In the genomic region with DNA sequence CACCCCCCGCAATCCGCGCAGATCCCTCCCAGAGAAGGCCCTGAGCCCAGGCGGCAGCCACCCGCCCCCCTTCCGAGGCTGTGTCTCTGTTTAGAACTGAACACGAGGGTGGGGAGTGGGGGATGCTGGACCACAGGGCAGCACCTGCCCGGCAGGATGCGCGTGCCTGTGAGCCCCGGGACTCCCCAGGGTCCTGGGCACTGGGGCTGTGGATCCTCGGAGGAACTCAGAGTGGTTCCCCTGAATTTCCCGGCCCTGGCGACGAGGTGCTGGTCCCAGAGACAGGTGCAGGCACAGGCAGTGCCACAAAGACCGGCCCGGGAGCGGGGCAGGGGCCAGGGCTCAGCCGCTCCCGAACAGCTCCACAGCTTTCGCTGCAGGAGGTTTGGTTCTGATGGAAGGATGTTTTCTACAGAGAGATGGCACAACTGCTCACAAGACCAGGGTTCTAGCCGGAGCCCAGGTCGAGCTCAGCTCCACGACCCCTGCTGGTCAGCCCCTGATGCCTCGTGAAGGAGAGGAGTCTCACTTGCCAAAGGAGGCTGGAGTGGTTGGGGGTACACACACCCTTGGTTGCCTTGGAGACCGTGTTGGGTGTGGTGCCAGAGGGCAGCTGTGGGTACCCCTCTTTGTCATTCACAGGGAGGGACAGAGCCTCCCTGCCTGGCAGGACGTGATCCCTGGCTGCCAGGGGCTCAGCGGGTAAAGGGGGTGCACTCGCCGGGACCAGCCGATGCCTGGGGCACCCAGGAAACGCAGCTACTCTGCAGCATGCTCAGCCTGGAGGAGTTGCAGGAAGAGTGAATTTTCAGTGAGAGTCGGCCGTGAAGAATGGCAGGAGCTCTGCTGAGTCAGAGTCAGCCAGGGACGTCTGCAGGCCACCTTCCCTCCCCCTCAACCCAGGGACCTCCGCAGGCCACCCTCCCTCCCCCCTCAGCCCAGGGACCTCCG, we compare ENCODE assay signal across 9 cellular contexts. TPM values are rescaled to one million over a fixed set of nuclear protein-coding genes. Genes with fewer than 3 reads are reported as not detected.
DNase-seq lines count a peak whose midpoint lies in the region; ATAC-seq and TF ChIP-seq lines count a peak whose summit lies in the region.
"Had no signal": no experiment of that assay in that cellular context is flagged by ENCODE, and none has a peak within 500 bp of the region (broad histone marks: within the 10 kb centered on the region; RNA-seq: fewer than 3 reads in every experiment).

No MANE protein-coding gene starts in this region.

- no peaks in the 10 kb centered on the region for H3K9me3 Mint-ChIP-seq in activated T-cell treated with anti-CD3 and anti-CD28 coated beads, Interleukin-2, amount 50 U/mL, for 72 hours
- H3K9me3 Mint-ChIP-seq: nephron had no signal

- H3K27ac ChIP-seq in iPS-18a (ENCODE audit: low read length) (no peak overlapping the region), stomach (peak overlapping the region in 2 of 5 donors; percentile 5 to 7)

- no peaks in the 10 kb centered on the region for H3K36me3 Mint-ChIP-seq in activated T-cell treated with anti-CD3 and anti-CD28 coated beads, Interleukin-2, amount 50 U/mL, for 72 hours (ENCODE audit: insufficient read depth in 2 of 2)

- ATAC-seq in activated T-cell treated with anti-CD3 and anti-CD28 coated beads, Interleukin-2, amount 50 U/mL, for 72 hours (replicated peaks in 1 of 2), result peak; percentile 26 to 50
- ATAC-seq in GM21717 (IDR thresholded peaks at IDR 0.05; ENCODE audit: unreplicated experiment) (no peak), HG03159 (IDR thresholded peaks at IDR 0.05; ENCODE audit: unreplicated experiment) (no peak), HG03175 (IDR thresholded peaks at IDR 0.05; ENCODE audit: unreplicated experiment) (no peak)

- TF ChIP-seq POLR2A in stomach (IDR thresholded peaks at IDR 0.05), result no peak

- H3K9ac ChIP-seq in ES-I3 (ENCODE audit: low read depth, low read length) (peak overlapping the region; percentile 50), iPS-18a (ENCODE audit: low read length) (no peak overlapping the region)

- peaks cover 43% of the 10 kb centered on the region for H3K27me3 ChIP-seq in iPS-18a (ENCODE audit: control insufficient read depth, insufficient read depth, low read length)
- peaks cover 8 to 51% (median 25%) of the 10 kb centered on the region in 3 donors for H3K27me3 ChIP-seq in stomach

- H3K36me3 ChIP-seq in ES-I3 (ENCODE audit: insufficient read depth, low read length), result no peaks in the 10 kb centered on the region
- no peaks in the 10 kb centered on the region for H3K36me3 ChIP-seq in iPS-18a (ENCODE audit: control insufficient read depth, low read depth, low read length)
- H3K36me3 ChIP-seq in stomach, result no peaks in the 10 kb centered on the region

- TF ChIP-seq EP300 in stomach (IDR thresholded peaks at IDR 0.05), result no peak

- H3K4me3 ChIP-seq in iPS-18a (ENCODE audit: low read length) (peak overlapping the region; percentile 50), stomach (peak overlapping the region; percentile 44 to 61 (median 51))

- no peak overlapping the region for H3K27ac Mint-ChIP-seq in activated T-cell treated with anti-CD3 and anti-CD28 coated beads, Interleukin-2, amount 50 U/mL, for 72 hours

- H3K4me1 Mint-ChIP-seq in activated T-cell treated with anti-CD3 and anti-CD28 coated beads, Interleukin-2, amount 50 U/mL, for 72 hours (ENCODE audit: low read depth), result peaks cover 12% of the 10 kb centered on the region

- peaks cover 13% of the 10 kb centered on the region for H3K27me3 Mint-ChIP-seq in activated T-cell treated with anti-CD3 and anti-CD28 coated beads, Interleukin-2, amount 50 U/mL, for 72 hours (ENCODE audit: low read depth)

- H3K9me3 ChIP-seq in ES-I3 (ENCODE audit: control insufficient read depth, insufficient read depth, low read length) (no peaks in the 10 kb centered on the region), iPS-18a (ENCODE audit: control insufficient read depth, low read depth, low read length) (no peaks in the 10 kb centered on the region), stomach (no peaks in the 10 kb centered on the region)

- no peak for TF ChIP-seq CTCF in stomach (IDR thresholded peaks at IDR 0.05)

- DNase-seq in HuH-7.5 (ENCODE audit: low spot score) (peak; percentile 24), stomach (no peak)
- DNase-seq in activated T-cell treated with anti-CD3 and anti-CD28 coated beads, Interleukin-2, amount 50 U/mL, for 72 hours, result peak in 1 of 2 donors; percentile 28

- peaks cover 8% of the 10 kb centered on the region; the same call in 1 of the 2 replicates for H3K4me1 ChIP-seq in ES-I3 (ENCODE audit: insufficient read depth, low read length)
- peaks cover 14% of the 10 kb centered on the region for H3K4me1 ChIP-seq in iPS-18a (ENCODE audit: control insufficient read depth, low read depth, low read length)
- peaks cover 15 to 22% (median 21%) of the 10 kb centered on the region in 4 donors for H3K4me1 ChIP-seq in stomach

- intact Hi-C loops in stomach (cut with DNase I; ENCODE audit: low total_unique reads), result no loop called here

- 20 to 27% (median 27%) methylated on average over 10 to 36 of the region's 37 CpGs for WGBS in stomach, 5 donors

- peak overlapping the region; percentile 68 to 69 for H3K4me3 Mint-ChIP-seq in activated T-cell treated with anti-CD3 and anti-CD28 coated beads, Interleukin-2, amount 50 U/mL, for 72 hours

RNA-seq across cellular contexts. Expression of a gene that starts 4.4 kb away (rescaled TPM):
- total RNA-seq in activated T-cell treated with anti-CD3 and anti-CD28 coated beads, Interleukin-2, amount 50 U/mL, for 72 hours, result 1 to 10 TPM in 1 of 2 donors, under 1 TPM in 1; 0.37 to 1.4 TPM
- 100 to 1,000 TPM in 1 of 5 donors, not detected in 4; 415 TPM for total RNA-seq in stomach
- under 1 TPM in 1 of 3 donors, not detected in 2; 0.08 TPM for polyA plus RNA-seq in stomach

RNA-seq across cellular contexts. Expression of a gene that starts 28.0 kb away (rescaled TPM):
- under 1 TPM; 0.53 to 0.82 TPM for total RNA-seq in activated T-cell treated with anti-CD3 and anti-CD28 coated beads, Interleukin-2, amount 50 U/mL, for 72 hours
- total RNA-seq in stomach, result 100 to 1,000 TPM in 1 of 5 donors, not detected in 4; 311 TPM
- not detected for polyA plus RNA-seq in stomach

RNA-seq across cellular contexts. Expression of a gene that starts 54.1 kb away (rescaled TPM):
- 10 to 100 TPM; 15.7 to 23.0 TPM for total RNA-seq in activated T-cell treated with anti-CD3 and anti-CD28 coated beads, Interleukin-2, amount 50 U/mL, for 72 hours
- 1 to 10 TPM in 1 of 5 donors, under 1 TPM in 1, not detected in 3; 0.18 to 2.2 TPM for total RNA-seq in stomach
- under 1 TPM; 0.31 to 0.76 (median 0.60) TPM for polyA plus RNA-seq in stomach

Comparison
In these comparisons a context has a peak if more than half of its experiments do, and no peak if none do; other contexts are left out.
1. ATAC-seq: peak in activated T-cell treated with anti-CD3 and anti-CD28 coated beads, Interleukin-2, amount 50 U/mL, for 72 hours (2 of 2); none in GM21717 (single experiment), HG03159 (single experiment) and HG03175 (single experiment).
2. RNA of a gene that starts 54.1 kb away (total RNA-seq): 15.7 to 23.0 TPM in activated T-cell treated with anti-CD3 and anti-CD28 coated beads, Interleukin-2, amount 50 U/mL, for 72 hours; 0.18 to 2.2 TPM in stomach; every median in the first group is over 4 times any median in the second.